8 cellular contexts compared by ENCODE assay signal in genomic region chr6:134035823-134036296, GRCh38. TPM values are rescaled to one million over a fixed set of nuclear protein-coding genes. Genes with fewer than 3 reads are reported as not detected.
DNase-seq lines count a peak whose midpoint lies in the region; ATAC-seq and TF ChIP-seq lines count a peak whose summit lies in the region.

No MANE protein-coding gene starts in this region.

- H3K14ac ChIP-seq in trophoblast cell (ENCODE audit: low read length), result no peak overlapping the region

- no peak for TF ChIP-seq CTCF in kidney epithelial cell (IDR thresholded peaks at IDR 0.05; ENCODE audit: insufficient read depth, low read length, poor library complexity, severe bottlenecking)
- no peak for TF ChIP-seq CTCF in thyroid gland (IDR thresholded peaks at IDR 0.05)

- no peak overlapping the region for H4K91ac ChIP-seq in trophoblast cell (ENCODE audit: low read depth, low read length)

- H3K9me3 ChIP-seq in MG63 (no peaks in the 10 kb centered on the region), SJSA1 (replicated peaks) (no peaks in the 10 kb centered on the region), thyroid gland (no peaks in the 10 kb centered on the region), trophoblast cell (ENCODE audit: insufficient read depth, low read depth, low read length) (no peaks in the 10 kb centered on the region)

- H3K4me1 ChIP-seq in SJSA1 (replicated peaks), result peaks cover 17% of the 10 kb centered on the region
- H3K4me1 ChIP-seq in thyroid gland, result no peaks in the 10 kb centered on the region
- peaks cover 0 to 9% of the 10 kb centered on the region in 2 experiments for H3K4me1 ChIP-seq in trophoblast cell (ENCODE audit: control insufficient read depth in 1 of 2, insufficient read depth in 2 of 2, low read length in 2 of 2)

- H3K4me3 ChIP-seq in MG63 (no peak overlapping the region), SJSA1 (no peak overlapping the region), kidney epithelial cell (ENCODE audit: low read depth, low read length) (no peak overlapping the region), thyroid gland (replicated peaks in 1 of 3) (no peak overlapping the region), trophoblast cell (ENCODE audit: low read depth, low read length) (no peak overlapping the region)

- no peak overlapping the region for H3K23ac ChIP-seq in trophoblast cell (ENCODE audit: low read length)

- H3K4me2 ChIP-seq in trophoblast cell (ENCODE audit: low read length), result no peak overlapping the region

- H4K8ac ChIP-seq in trophoblast cell (ENCODE audit: low read depth, low read length), result no peak overlapping the region

- WGBS in thyroid gland, 2 donors, result 71 to 73% methylated on average over 3 of the region's 3 CpGs
- WGBS in trophoblast cell (ENCODE audit: extremely low coverage, insufficient coverage, insufficient read length), result no CpG with 5 or more reads among the region's 3 CpGs

- H3K4ac ChIP-seq in trophoblast cell (ENCODE audit: low read depth, low read length), result no peak overlapping the region

- peaks cover 2% of the 10 kb centered on the region for H3K79me1 ChIP-seq in trophoblast cell (ENCODE audit: low read length)

- ATAC-seq in GM19043 (IDR thresholded peaks at IDR 0.05; ENCODE audit: low read depth, unreplicated experiment) (peak; percentile 62), HG03108 (IDR thresholded peaks at IDR 0.05; ENCODE audit: unreplicated experiment) (no peak)

- H2BK120ac ChIP-seq in trophoblast cell (ENCODE audit: insufficient read depth, low read length, poor library complexity), result no peak overlapping the region

- no peaks in the 10 kb centered on the region for H3K27me3 ChIP-seq in MG63
- no peaks in the 10 kb centered on the region for H3K27me3 ChIP-seq in SJSA1 (replicated peaks)
- H3K27me3 ChIP-seq in kidney epithelial cell (ENCODE audit: control insufficient read depth, insufficient read depth, low read length), result no peaks in the 10 kb centered on the region
- no peaks in the 10 kb centered on the region for H3K27me3 ChIP-seq in thyroid gland
- no peaks in the 10 kb centered on the region for H3K27me3 ChIP-seq in trophoblast cell (ENCODE audit: insufficient read depth, low read length)

- H2AFZ ChIP-seq in trophoblast cell (ENCODE audit: insufficient read depth, low read length, poor library complexity), result no peak overlapping the region

- no peak overlapping the region for H2BK12ac ChIP-seq in trophoblast cell (ENCODE audit: low read length)

- H3K79me2 ChIP-seq in trophoblast cell (ENCODE audit: control insufficient read depth, insufficient read depth, low read length, poor library complexity), result no peaks in the 10 kb centered on the region

- intact Hi-C loops in thyroid gland (cut with DNase I), result no loop called here

- H3K27ac ChIP-seq in SJSA1 (0 out of 2 replicates have a peak overlapping the region, but pooled peaks have one; percentile 9), thyroid gland (no peak overlapping the region), trophoblast cell (ENCODE audit: low read depth, low read length) (no peak overlapping the region)

- no peak overlapping the region for H3K18ac ChIP-seq in trophoblast cell (ENCODE audit: low read length)

- H3K9ac ChIP-seq in trophoblast cell (ENCODE audit: low read length), result no peak overlapping the region

- H2AK5ac ChIP-seq in trophoblast cell (ENCODE audit: low read length), result no peak overlapping the region

- H2BK5ac ChIP-seq in trophoblast cell (ENCODE audit: low read depth, low read length, poor library complexity), result no peak overlapping the region

- H4K12ac ChIP-seq in trophoblast cell (ENCODE audit: low read depth, low read length), result no peak overlapping the region

- peak; percentile 42 for DNase-seq in MG63
- DNase-seq in SJSA1 (ENCODE audit: low read depth in 1 of 2, low spot score in 2 of 2), result peak; percentile 47 to 55
- DNase-seq in kidney epithelial cell (ENCODE audit: low read depth), result peak; percentile 71
- DNase-seq in thyroid gland, result no peak
- DNase-seq in trophoblast cell, result no peak
- no peak for DNase-seq in retina

- no peak for TF ChIP-seq POLR2A in thyroid gland (IDR thresholded peaks at IDR 0.05)

- H3K36me3 ChIP-seq in MG63, result no peaks in the 10 kb centered on the region
- H3K36me3 ChIP-seq in SJSA1, result no peaks in the 10 kb centered on the region
- H3K36me3 ChIP-seq in kidney epithelial cell (ENCODE audit: control insufficient read depth, insufficient read depth, low read length), result no peaks in the 10 kb centered on the region
- H3K36me3 ChIP-seq in thyroid gland, result no peaks in the 10 kb centered on the region
- H3K36me3 ChIP-seq in trophoblast cell (ENCODE audit: control insufficient read depth in 1 of 2, insufficient read depth in 2 of 2, low read length in 2 of 2), result no peaks in the 10 kb centered on the region

RNA-seq across cellular contexts. Expression of gene SLC2A12, which starts 16.6 kb away (rescaled TPM):
- total RNA-seq in MG63 (2014; rRNA removed; shearing (Covaris generic); ENCODE audit: low replicate concordance), result 0.95 and 1.4 TPM in 2 replicates
- total RNA-seq in SJSA1 (2014; rRNA removed; shearing (Covaris generic)), result 0.94 and 4.7 TPM in 2 replicates
- total RNA-seq in kidney epithelial cell (2.5 and 4.0 TPM in 2 replicates), thyroid gland (under 1 TPM; 0.56 to 0.94 (median 0.65) TPM)
- polyA plus RNA-seq in trophoblast cell (2013), result 17.4 and 17.5 TPM in 2 replicates

Comparison
In these comparisons a context has a peak if more than half of its experiments do, and no peak if none do; other contexts are left out.
1. DNase-seq: peak in MG63 (single experiment), SJSA1 (2 of 2) and kidney epithelial cell (single experiment); none in thyroid gland (0 of 2), trophoblast cell (0 of 2) and retina (single experiment).